21 cellular contexts compared by ENCODE assay signal in genomic region chr4:180105362-180105761, GRCh38.
DNase-seq lines count a peak whose midpoint lies in the region; ATAC-seq, FAIRE-seq and TF ChIP-seq lines count a peak whose summit lies in the region.
"Had no signal": no experiment of that assay in that cellular context is flagged by ENCODE, and none has a peak within 500 bp of the region (broad histone marks: within the 10 kb centered on the region; RNA-seq: fewer than 3 reads in every experiment).

No MANE protein-coding gene starts in this region.

- no peak for TF ChIP-seq RAD21 in A549 (conservative IDR thresholded peaks at IDR 0.05 in 1 of 2, IDR thresholded peaks at IDR 0.05 in 1 of 2)

- H3K27me3 ChIP-seq in GM23338 (ENCODE audit: insufficient read depth) (no peaks in the 10 kb centered on the region), PC-3 (ENCODE audit: low read length) (peaks cover 18% of the 10 kb centered on the region; the same call in 1 of the 2 replicates)
- H3K27me3 ChIP-seq: BLaER1 treated with 17β-estradiol and CSF1 and Interleukin-3, amounts not matched to agents 10 nM and 100 nM had no signal

- no peak for FAIRE-seq in A549 (lab: Jason Lieb, UNC)
- FAIRE-seq: D721Med, G401.6, GM12891, GM19239 had no signal

- TF ChIP-seq EP300 in A549 (IDR thresholded peaks at IDR 0.05): no peak

- ATAC-seq in A549: no peak
- no peak for ATAC-seq in GM23338
- ATAC-seq in PC-3: no peak
- no peak for ATAC-seq in GM19324 (IDR thresholded peaks at IDR 0.05; ENCODE audit: low FRiP score, unreplicated experiment)
- ATAC-seq: CD8-positive, alpha-beta T cell had no signal

- intact Hi-C loops in PC-3 (cut with micrococcal nuclease): no loop called here

- H3K36me3 Mint-ChIP-seq in GM23338 (ENCODE audit: low read depth): no peaks in the 10 kb centered on the region
- H3K36me3 Mint-ChIP-seq: CD8-positive, alpha-beta T cell had no signal

- H3K9me3 Mint-ChIP-seq in GM23338: no peaks in the 10 kb centered on the region
- H3K9me3 Mint-ChIP-seq: CD4-positive, alpha-beta T cell; CD8-positive, alpha-beta T cell had no signal

- H3K9ac ChIP-seq in PC-3 (ENCODE audit: low read length): no peak overlapping the region
- H3K9ac ChIP-seq: BLaER1 treated with 17β-estradiol and CSF1 and Interleukin-3, amounts not matched to agents 10 nM and 100 nM had no signal

- H3K27me3 Mint-ChIP-seq in GM23338 (ENCODE audit: insufficient read depth, low read depth, poor library complexity): no peaks in the 10 kb centered on the region
- H3K27me3 Mint-ChIP-seq: B cell; CD4-positive, alpha-beta T cell had no signal

- CTCF ChIA-PET in A549 (lab: Yijun Ruan, JAX): no interaction called here
- CTCF ChIA-PET in PC-3 (lab: Charles Lee): no interaction called here

- TF ChIP-seq POLR2A in A549 (IDR thresholded peaks at IDR 0.05; ENCODE audit: low read length): no peak

- H3K4me2 ChIP-seq in A549 (no peak overlapping the region), GM23338 (no peak overlapping the region), PC-3 (ENCODE audit: low read length) (no peak overlapping the region)
- H3K4me2 ChIP-seq: BLaER1 treated with 17β-estradiol and CSF1 and Interleukin-3, amounts not matched to agents 10 nM and 100 nM had no signal

- H3K9me2 ChIP-seq in GM23338 (ENCODE audit: insufficient read depth) (no peaks in the 10 kb centered on the region), PC-3 (replicated peaks; ENCODE audit: low read length) (no peaks in the 10 kb centered on the region)

- H3K27ac ChIP-seq in A549: no peak overlapping the region
- no peak overlapping the region for H3K27ac ChIP-seq in GM23338 (ENCODE audit: low read depth)
- peak overlapping the region; percentile 20; the same call in 1 of the 2 replicates for H3K27ac ChIP-seq in PC-3 (ENCODE audit: low read length)
- H3K27ac ChIP-seq: BLaER1 treated with 17β-estradiol and CSF1 and Interleukin-3, amounts not matched to agents 10 nM and 100 nM; C4-2B had no signal

- H3K4me1 ChIP-seq in A549: no peaks in the 10 kb centered on the region
- H3K4me1 ChIP-seq in GM23338 (ENCODE audit: insufficient read depth): peaks cover 5% of the 10 kb centered on the region; the same call in 1 of the 2 replicates
- no peaks in the 10 kb centered on the region for H3K4me1 ChIP-seq in PC-3 (ENCODE audit: insufficient read depth, low read length)
- H3K4me1 ChIP-seq: Caco-2 had no signal

- H4K20me1 ChIP-seq in GM23338 (replicated peaks; ENCODE audit: insufficient read depth) (no peaks in the 10 kb centered on the region), PC-3 (ENCODE audit: low read length) (no peaks in the 10 kb centered on the region)
- H4K20me1 ChIP-seq: BLaER1 treated with 17β-estradiol and CSF1 and Interleukin-3, amounts not matched to agents 10 nM and 100 nM had no signal

- H3K4me3 ChIP-seq in A549 (no peak overlapping the region), GM23338 (no peak overlapping the region), PC-3 (ENCODE audit: low read length) (no peak overlapping the region)
- H3K4me3 ChIP-seq: BLaER1 treated with 17β-estradiol and CSF1 and Interleukin-3, amounts not matched to agents 10 nM and 100 nM had no signal

- peaks cover 2% of the 10 kb centered on the region for H3K4me1 Mint-ChIP-seq in GM23338
- H3K4me1 Mint-ChIP-seq: B cell had no signal

- WGBS in A549 (ENCODE audit: missing lambda C conversion rate): 5% methylated on average over 3 of the region's 3 CpGs

- H2AFZ ChIP-seq in GM23338: no peak overlapping the region
- no peak overlapping the region for H2AFZ ChIP-seq in PC-3 (ENCODE audit: low read length)

- H3K9me3 ChIP-seq in A549 (no peaks in the 10 kb centered on the region), PC-3 (ENCODE audit: low read length) (no peaks in the 10 kb centered on the region)
- H3K9me3 ChIP-seq: Caco-2 had no signal

- H3K27ac Mint-ChIP-seq in GM23338: peak overlapping the region; percentile 69
- H3K27ac Mint-ChIP-seq: B cell; CD4-positive, alpha-beta T cell; CD8-positive, alpha-beta T cell had no signal

- no peak for DNase-seq in A549 (ENCODE audit: low read depth in 1 of 2, low spot score in 1 of 2)
- no peak for DNase-seq in GM23338 (ENCODE audit: low spot score)
- no peak for DNase-seq in PC-3
- DNase-seq in KG1 (lab: John Stamatoyannopoulos, UW): no peak
- DNase-seq in kidney glomerular epithelial cell (lab: John Stamatoyannopoulos, UW): no peak
- DNase-seq: 8988T; AML-193; Caco-2; Calu3; CD4-positive, alpha-beta T cell; CD8-positive, alpha-beta T cell; DMS79 treated with DMSO at 0.1 percent for 48 hours; GF-D8 had no signal

- no peaks in the 10 kb centered on the region for H3K36me3 ChIP-seq in GM23338 (ENCODE audit: insufficient read depth)
- no peaks in the 10 kb centered on the region for H3K36me3 ChIP-seq in PC-3 (ENCODE audit: low read depth, low read length)
- H3K36me3 ChIP-seq: BLaER1 treated with 17β-estradiol and CSF1 and Interleukin-3, amounts not matched to agents 10 nM and 100 nM had no signal

- POLR2A ChIA-PET in A549 (lab: Yijun Ruan, JAX): no interaction called here
- POLR2A ChIA-PET in PC-3 (lab: Charles Lee; ENCODE audit: unreplicated experiment): no interaction called here

- no peak for TF ChIP-seq CTCF in A549 (IDR thresholded peaks at IDR 0.05)
- TF ChIP-seq CTCF in GM23338 (conservative IDR thresholded peaks at IDR 0.05; ENCODE audit: low read depth in 2 of 2): no peak
- TF ChIP-seq CTCF in PC-3 (conservative IDR thresholded peaks at IDR 0.05; ENCODE audit: low read depth, low read length): no peak

- no peak overlapping the region for H3K4me3 Mint-ChIP-seq in GM23338
- H3K4me3 Mint-ChIP-seq: B cell; CD4-positive, alpha-beta T cell; CD8-positive, alpha-beta T cell had no signal

- BruUV-seq in PC-3 (replicated peaks; lab: Mats Ljungman, UMichigan): no TSS peak

- no peaks in the 10 kb centered on the region for H3K79me2 ChIP-seq in GM23338 (replicated peaks; ENCODE audit: insufficient read depth)
- H3K79me2 ChIP-seq in PC-3 (ENCODE audit: low read length): no peaks in the 10 kb centered on the region

- H3F3A ChIP-seq in GM23338 (replicated peaks; ENCODE audit: low read depth) (no peaks in the 10 kb centered on the region), PC-3 (ENCODE audit: low read length, unreplicated experiment) (no peaks in the 10 kb centered on the region)

TF ChIP-seq in A549, 52 proteins besides CTCF, POLR2A, EP300 and RAD21 (continues in another document):
- TF ChIP-seq MAFK (IDR thresholded peaks at IDR 0.05; ENCODE audit: partially characterized antibody) (peak; percentile 18), HES2 (IDR thresholded peaks at IDR 0.05) (no peak), TFCP2L1 (CRISPR knock-in tag; IDR thresholded peaks at IDR 0.05) (no peak), CBX2 (IDR thresholded peaks at IDR 0.05; ENCODE audit: borderline replicate concordance, low read depth) (no peak), ZSCAN20 (CRISPR knock-in tag; IDR thresholded peaks at IDR 0.05) (no peak), ATOH8 (CRISPR knock-in tag; IDR thresholded peaks at IDR 0.05; ENCODE audit: low read depth) (no peak), NFE2L2 (conservative IDR thresholded peaks at IDR 0.05; ENCODE audit: low read length) (no peak)

TF ChIP-seq in GM23338, 12 proteins besides CTCF, POLR2A, EP300 and RAD21 (continues in another document):
- TF ChIP-seq ZNF114 (CRISPR knock-in tag; IDR thresholded peaks at IDR 0.05) (no peak), CREB1 (CRISPR knock-in tag; IDR thresholded peaks at IDR 0.05; ENCODE audit: low read depth) (no peak), STAT1 (IDR thresholded peaks at IDR 0.05; ENCODE audit: unreplicated experiment) (no peak), ETS1 (IDR thresholded peaks at IDR 0.05) (no peak), REST (IDR thresholded peaks at IDR 0.05; ENCODE audit: unreplicated experiment) (no peak)
